In genomic region chr2:202238234-202239197, GRCh38 we compare ENCODE assay signal across 1 cellular context.
TF ChIP-seq lines count a peak whose summit lies in the region.

TSS of gene SUMO1 (minus strand) at chr2:202238597. CDS start at chr2:202238451, 146 bp downstream.

TF ChIP-seq in HepG2, 621 proteins besides CTCF, POLR2A, EP300 and RAD21 (continued from another document and continues in another):
- TF ChIP-seq AHDC1 (CRISPR knock-in tag; IDR thresholded peaks at IDR 0.05; ENCODE audit: borderline replicate concordance) (no peak), ZNF572 (CRISPR knock-in tag; IDR thresholded peaks at IDR 0.05) (no peak), MBD4 (IDR thresholded peaks at IDR 0.05; ENCODE audit: borderline replicate concordance, low read length) (no peak), ZNF607 (CRISPR knock-in tag; IDR thresholded peaks at IDR 0.05; ENCODE audit: borderline replicate concordance) (peak; percentile 53), ZFP62 (CRISPR knock-in tag; IDR thresholded peaks at IDR 0.05) (no peak), AKNA (CRISPR knock-in tag; IDR thresholded peaks at IDR 0.05; ENCODE audit: borderline replicate concordance) (no peak), ZNF142 (CRISPR knock-in tag; IDR thresholded peaks at IDR 0.05) (peak; percentile 86; the same call in 1 of the 2 replicates), KDM4B (CRISPR knock-in tag; IDR thresholded peaks at IDR 0.05) (peak; percentile 36; the same call in 1 of the 2 replicates), SNAPC4 (CRISPR knock-in tag; IDR thresholded peaks at IDR 0.05) (peak; percentile 85; the same call in 1 of the 2 replicates), ARNTL (CRISPR knock-in tag; IDR thresholded peaks at IDR 0.05) (peak; percentile 66; the same call in 1 of the 2 replicates), FOXO4 (CRISPR knock-in tag; conservative IDR thresholded peaks at IDR 0.05) (no peak), WIZ (CRISPR knock-in tag; IDR thresholded peaks at IDR 0.05) (no peak), SMARCC2 (IDR thresholded peaks at IDR 0.05) (no peak), ZNF441 (CRISPR knock-in tag; IDR thresholded peaks at IDR 0.05; ENCODE audit: borderline replicate concordance) (peak; percentile 62; the same call in 1 of the 2 replicates), ZHX2 (IDR thresholded peaks at IDR 0.05; ENCODE audit: low read depth) (peak; percentile 93), ZHX2 (CRISPR knock-in tag; IDR thresholded peaks at IDR 0.05; ENCODE audit: borderline replicate concordance) (no peak), KLF12 (CRISPR knock-in tag; IDR thresholded peaks at IDR 0.05; ENCODE audit: borderline replicate concordance) (0 out of 2 replicates have a peak, but pooled peaks have one; percentile 52), MEIS2 (CRISPR knock-in tag; IDR thresholded peaks at IDR 0.05) (no peak)
